4 cellular contexts compared by ENCODE assay signal in the genomic region with DNA sequence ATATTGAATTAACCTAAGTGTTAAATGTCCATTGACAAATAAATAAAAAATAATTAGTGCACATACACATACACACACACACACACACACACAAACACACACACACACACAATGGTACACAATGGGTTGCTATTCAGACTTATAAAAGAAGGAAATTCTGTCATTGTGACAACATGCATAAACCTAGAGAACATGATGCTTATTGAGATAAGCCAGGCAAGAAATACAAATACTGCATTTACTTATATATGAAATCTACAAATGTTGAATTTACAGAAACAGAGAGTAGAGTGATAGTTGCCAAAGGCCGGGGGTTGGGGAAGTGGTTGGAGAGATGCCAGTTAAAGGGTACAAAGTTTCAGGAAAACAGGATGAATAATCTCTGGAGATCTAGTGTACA.
"Had no signal": no experiment of that assay in that cellular context is flagged by ENCODE, and none has a peak within 500 bp of the region (broad histone marks: within the 10 kb centered on the region; RNA-seq: fewer than 3 reads in every experiment).

No MANE protein-coding gene starts in this region.

- H3K4me1 Mint-ChIP-seq: GM23338, H9 had no signal

- ATAC-seq: GM23338 had no signal

- H3K27ac Mint-ChIP-seq: GM23338, H9 had no signal

- DNase-seq: H9, HCEC 1CT, IMR-90 had no signal

- H3K4me3 Mint-ChIP-seq: GM23338, H9 had no signal

- H3K4me3 ChIP-seq: GM23338 had no signal
